ENCODE assay signal across 9 cellular contexts in genomic region chr14:93219103-93219726, GRCh38. TPM values are rescaled to one million over a fixed set of nuclear protein-coding genes. Genes with fewer than 3 reads are reported as not detected.
DNase-seq lines count a peak whose midpoint lies in the region; ATAC-seq and TF ChIP-seq lines count a peak whose summit lies in the region.
"Had no signal": no experiment of that assay in that cellular context is flagged by ENCODE, and none has a peak within 500 bp of the region (broad histone marks: within the 10 kb centered on the region; RNA-seq: fewer than 3 reads in every experiment).

No MANE protein-coding gene starts in this region.

- no peak overlapping the region for H3K4me3 Mint-ChIP-seq in CD4-positive, CD25-positive, alpha-beta regulatory T cell
- H3K4me3 Mint-ChIP-seq: T-helper 1 cell treated with Interleukin-12 subunit alpha and Interleukin-12 subunit beta and Interleukin-4 antibody, amounts not matched to agents 30 μg/mL and 1 μg/mL, for 36 hours had no signal

- H3K27ac Mint-ChIP-seq in CD4-positive, CD25-positive, alpha-beta regulatory T cell, result no peak overlapping the region
- H3K27ac Mint-ChIP-seq: T-helper 1 cell treated with Interleukin-12 subunit alpha and Interleukin-12 subunit beta and Interleukin-4 antibody, amounts not matched to agents 30 μg/mL and 1 μg/mL, for 36 hours had no signal

- no peaks in the 10 kb centered on the region for H3K9me3 ChIP-seq in CD4-positive, CD25-positive, alpha-beta regulatory T cell (ENCODE audit: control insufficient read depth in 2 of 2, low read length in 2 of 2)
- H3K9me3 ChIP-seq in RWPE2 (ENCODE audit: severe bottlenecking) (no peaks in the 10 kb centered on the region), liver (ENCODE audit: control insufficient read depth in 4 of 4, low read length in 3 of 4) (no peaks in the 10 kb centered on the region)

- peaks cover 54% of the 10 kb centered on the region for H3K36me3 ChIP-seq in CD4-positive, CD25-positive, alpha-beta regulatory T cell (ENCODE audit: control insufficient read depth, insufficient read depth, low read length)
- peaks cover 90% of the 10 kb centered on the region for H3K36me3 ChIP-seq in RWPE2 (ENCODE audit: low read depth)
- peaks cover 10% of the 10 kb centered on the region for H3K36me3 ChIP-seq in brain microvascular endothelial cell (replicated peaks)
- H3K36me3 ChIP-seq in liver (ENCODE audit: control insufficient read depth in 4 of 4, insufficient read depth in 3 of 4, low read depth in 1 of 4, low read length in 3 of 4), result peaks cover 16 to 58% (median 31%) of the 10 kb centered on the region in 4 donors

- in situ Hi-C loops in brain microvascular endothelial cell (cut with HindIII; ENCODE audit: low pct_ligation_motif_present, low sequenced_read_pairs), result no loop called here

- H3K4me1 Mint-ChIP-seq in CD4-positive, CD25-positive, alpha-beta regulatory T cell, result peaks cover 0 to 6% (median 3%) of the 10 kb centered on the region in 4 donors

- TF ChIP-seq CTCF in LNCAP (IDR thresholded peaks at IDR 0.05) (peak; percentile 86), RWPE2 (IDR thresholded peaks at IDR 0.05; ENCODE audit: poor library complexity, severe bottlenecking) (peak; percentile 87), brain microvascular endothelial cell (IDR thresholded peaks at IDR 0.05; ENCODE audit: low read depth, low read length, missing control alignments) (peak; percentile 75), liver (IDR thresholded peaks at IDR 0.05; ENCODE audit: low read depth, low read length, missing input control) (peak; percentile 50)

- peaks cover 49% of the 10 kb centered on the region for H3K36me3 Mint-ChIP-seq in CD4-positive, CD25-positive, alpha-beta regulatory T cell

- TF ChIP-seq RAD21 in liver (IDR thresholded peaks at IDR 0.05), result peak; percentile 80

- peak; percentile 82 to 91 for ATAC-seq in CD4-positive, CD25-positive, alpha-beta regulatory T cell (ENCODE audit: low read depth in 2 of 2)
- ATAC-seq in GM18907 (IDR thresholded peaks at IDR 0.05; ENCODE audit: unreplicated experiment) (peak; percentile 52), RWPE2 (ENCODE audit: low read depth) (peak; percentile 93), HG03025 (IDR thresholded peaks at IDR 0.05; ENCODE audit: low FRiP score, unreplicated experiment) (no peak), HG03378 (IDR thresholded peaks at IDR 0.05; ENCODE audit: unreplicated experiment) (no peak)

- no peak overlapping the region for H3K4me3 ChIP-seq in CD4-positive, CD25-positive, alpha-beta regulatory T cell (ENCODE audit: low read depth, low read length)
- H3K4me3 ChIP-seq in RWPE2 (ENCODE audit: severe bottlenecking), result no peak overlapping the region
- H3K4me3 ChIP-seq in brain microvascular endothelial cell (ENCODE audit: low read depth, low read length), result no peak overlapping the region
- H3K4me3 ChIP-seq in liver (ENCODE audit: low read depth in 1 of 3, low read length in 3 of 3), result no peak overlapping the region

- WGBS in liver, result 48% methylated on average over 3 of the region's 3 CpGs

- no peak overlapping the region for H3K27ac ChIP-seq in CD4-positive, CD25-positive, alpha-beta regulatory T cell (ENCODE audit: insufficient read depth, low read length, poor library complexity, severe bottlenecking)
- no peak overlapping the region for H3K27ac ChIP-seq in RWPE2 (ENCODE audit: poor library complexity, severe bottlenecking)
- H3K27ac ChIP-seq in brain microvascular endothelial cell, result no peak overlapping the region
- H3K27ac ChIP-seq in liver (ENCODE audit: low read depth in 1 of 2, low read length in 2 of 2), result no peak overlapping the region

- DNase-seq in CD4-positive, CD25-positive, alpha-beta regulatory T cell, result peak; percentile 29 to 84 (median 58)
- DNase-seq in RWPE2 (ENCODE audit: low spot score) (no peak), brain microvascular endothelial cell (peak; percentile 46)

- no peaks in the 10 kb centered on the region for H3K9me3 Mint-ChIP-seq in CD4-positive, CD25-positive, alpha-beta regulatory T cell
- H3K9me3 Mint-ChIP-seq: T-helper 1 cell treated with Interleukin-12 subunit alpha and Interleukin-12 subunit beta and Interleukin-4 antibody, amounts not matched to agents 30 μg/mL and 1 μg/mL, for 36 hours had no signal

- no peaks in the 10 kb centered on the region for H3K4me1 ChIP-seq in CD4-positive, CD25-positive, alpha-beta regulatory T cell (ENCODE audit: control insufficient read depth, insufficient read depth, low read length, poor library complexity, severe bottlenecking)
- H3K4me1 ChIP-seq in RWPE2 (ENCODE audit: insufficient read depth, poor library complexity, severe bottlenecking), result no peaks in the 10 kb centered on the region
- no peaks in the 10 kb centered on the region for H3K4me1 ChIP-seq in liver (ENCODE audit: control insufficient read depth in 4 of 4, insufficient read depth in 4 of 4, low read length in 3 of 4)

- no peak overlapping the region for H3K9ac ChIP-seq in liver (ENCODE audit: low read depth in 1 of 2, low read length in 2 of 2)

- H3K27me3 Mint-ChIP-seq in CD4-positive, CD25-positive, alpha-beta regulatory T cell, result no peaks in the 10 kb centered on the region

- H3K27me3 ChIP-seq in CD4-positive, CD25-positive, alpha-beta regulatory T cell (ENCODE audit: control insufficient read depth, insufficient read depth, low read length), result no peaks in the 10 kb centered on the region
- H3K27me3 ChIP-seq in RWPE2 (ENCODE audit: insufficient read depth, poor library complexity, severe bottlenecking), result no peaks in the 10 kb centered on the region
- H3K27me3 ChIP-seq in brain microvascular endothelial cell (replicated peaks), result no peaks in the 10 kb centered on the region
- no peaks in the 10 kb centered on the region for H3K27me3 ChIP-seq in liver (ENCODE audit: control insufficient read depth in 4 of 4, insufficient read depth in 4 of 4, low read length in 3 of 4)

TF ChIP-seq in liver, 16 proteins besides CTCF, POLR2A, EP300 and RAD21:
- TF ChIP-seq REST (IDR thresholded peaks at IDR 0.05) (no peak), TAF1 (conservative IDR thresholded peaks at IDR 0.05) (no peak)
TF ChIP-seq in liver: peak in this region for 0.

RNA-seq across cellular contexts. Expression of gene UBR7, which starts 12.2 kb away (rescaled TPM):
- 13.2 TPM for total RNA-seq in CD4-positive, CD25-positive, alpha-beta regulatory T cell
- polyA plus RNA-seq in CD4-positive, CD25-positive, alpha-beta regulatory T cell, result 10 to 100 TPM; 36.2 to 45.4 (median 38.2) TPM
- 10 to 100 TPM; 12.9 to 44.5 TPM for total RNA-seq in liver
- polyA plus RNA-seq in liver, result 1 to 10 TPM; 7.0 to 7.6 TPM

RNA-seq across cellular contexts. Expression of gene GON7, which starts 12.3 kb away (rescaled TPM):
- total RNA-seq in CD4-positive, CD25-positive, alpha-beta regulatory T cell, result 7.1 TPM
- polyA plus RNA-seq in CD4-positive, CD25-positive, alpha-beta regulatory T cell, result 10 to 100 TPM; 25.4 to 31.0 (median 30.4) TPM
- total RNA-seq in liver, result 10 to 100 TPM in 1 of 2 donors, 1 to 10 TPM in 1; 9.2 to 11.2 TPM
- 1 to 10 TPM; 9.0 to 9.8 TPM for polyA plus RNA-seq in liver

RNA-seq across cellular contexts. Expression of gene LYSET, which starts 34.1 kb away (rescaled TPM):
- total RNA-seq in CD4-positive, CD25-positive, alpha-beta regulatory T cell, result 6.9 TPM
- 10 to 100 TPM; 34.2 to 43.1 (median 36.9) TPM for polyA plus RNA-seq in CD4-positive, CD25-positive, alpha-beta regulatory T cell
- total RNA-seq in liver, result 1 to 10 TPM; 5.6 to 5.9 TPM
- 10 to 100 TPM in 1 of 2 donors, 1 to 10 TPM in 1; 7.2 to 13.4 TPM for polyA plus RNA-seq in liver

RNA-seq across cellular contexts. Expression of gene MOAP1, which starts 34.5 kb away (rescaled TPM):
- 85.5 TPM for total RNA-seq in CD4-positive, CD25-positive, alpha-beta regulatory T cell
- polyA plus RNA-seq in CD4-positive, CD25-positive, alpha-beta regulatory T cell, result 10 to 100 TPM; 66.4 to 88.1 (median 75.9) TPM
- total RNA-seq in liver, result 10 to 100 TPM; 11.9 to 13.2 TPM
- 10 to 100 TPM in 1 of 2 donors, 1 to 10 TPM in 1; 7.8 to 11.5 TPM for polyA plus RNA-seq in liver

Comparison
In these comparisons a context has a peak if more than half of its experiments do, and no peak if none do; other contexts are left out.
1. ATAC-seq: peak in CD4-positive, CD25-positive, alpha-beta regulatory T cell (2 of 2), GM18907 (single experiment) and RWPE2 (single experiment); none in HG03025 (single experiment) and HG03378 (single experiment).
2. Peak in every context shown above with its lines, with median percentiles within 50 percentile points of each other: CTCF ChIP-seq.